8 cellular contexts compared by ENCODE assay signal in the genomic region with DNA sequence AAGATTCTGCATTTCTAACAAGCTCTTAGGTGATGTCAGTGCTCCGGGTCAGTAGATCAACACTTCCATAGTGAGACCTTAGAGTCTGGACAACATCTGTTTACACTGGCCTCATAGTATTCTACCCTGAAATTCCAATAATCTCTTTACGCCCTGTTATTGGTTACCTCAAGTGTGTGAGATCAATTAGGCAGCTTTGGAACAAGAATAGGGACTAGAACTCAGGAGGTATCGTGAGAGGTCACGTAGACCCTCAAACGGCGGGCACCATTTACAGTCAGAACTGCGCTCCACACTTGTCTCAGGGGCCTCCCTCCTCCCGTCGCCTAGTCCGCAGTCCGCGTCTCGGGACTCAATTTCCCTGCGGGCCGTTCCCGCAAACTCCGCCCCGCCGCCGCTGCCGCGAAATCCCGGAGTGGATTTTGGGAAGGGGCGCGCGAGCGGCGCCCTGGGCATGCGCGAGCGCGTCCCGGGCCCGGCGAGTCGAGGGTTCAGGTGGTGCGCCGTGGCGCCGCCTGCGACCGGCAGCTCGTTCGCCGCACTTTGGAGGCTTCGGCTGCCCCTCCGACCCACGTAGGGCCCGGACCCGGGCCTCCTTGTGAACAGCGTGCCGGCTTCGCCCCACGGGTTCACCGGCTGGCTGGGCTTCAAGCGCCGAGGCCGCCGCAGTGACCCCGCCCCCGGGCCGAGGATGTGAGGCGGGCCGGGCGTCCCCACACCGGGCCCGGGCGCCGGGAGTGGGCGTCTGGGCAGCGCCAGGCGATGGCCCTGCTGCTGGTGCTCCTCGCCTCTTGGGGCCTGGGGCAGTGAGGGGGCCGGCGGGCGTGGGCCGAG. TPM values are rescaled to one million over a fixed set of nuclear protein-coding genes. Genes with fewer than 3 reads are reported as not detected.
DNase-seq lines count a peak whose midpoint lies in the region; ATAC-seq and TF ChIP-seq lines count a peak whose summit lies in the region.

A gene with protein sequence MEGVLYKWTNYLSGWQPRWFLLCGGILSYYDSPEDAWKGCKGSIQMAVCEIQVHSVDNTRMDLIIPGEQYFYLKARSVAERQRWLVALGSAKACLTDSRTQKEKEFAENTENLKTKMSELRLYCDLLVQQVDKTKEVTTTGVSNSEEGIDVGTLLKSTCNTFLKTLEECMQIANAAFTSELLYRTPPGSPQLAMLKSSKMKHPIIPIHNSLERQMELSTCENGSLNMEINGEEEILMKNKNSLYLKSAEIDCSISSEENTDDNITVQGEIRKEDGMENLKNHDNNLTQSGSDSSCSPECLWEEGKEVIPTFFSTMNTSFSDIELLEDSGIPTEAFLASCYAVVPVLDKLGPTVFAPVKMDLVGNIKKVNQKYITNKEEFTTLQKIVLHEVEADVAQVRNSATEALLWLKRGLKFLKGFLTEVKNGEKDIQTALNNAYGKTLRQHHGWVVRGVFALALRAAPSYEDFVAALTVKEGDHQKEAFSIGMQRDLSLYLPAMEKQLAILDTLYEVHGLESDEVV (plus strand): TSS at position 498 of the 834 bp plus-strand sequence. CDS start 351 bp downstream, outside the sequence.

- WGBS in liver: under 1% methylated on average over 77 of the region's 77 CpGs

- H3K27ac ChIP-seq in BLaER1 (peak within 1 kb of the TSS; percentile 79), liver (ENCODE audit: low read depth in 1 of 2, low read length in 2 of 2) (peak within 1 kb of the TSS; percentile 83 to 84)

- H3K27me3 ChIP-seq in BLaER1 (no peaks in the 10 kb centered on the region), liver (ENCODE audit: control insufficient read depth in 4 of 4, insufficient read depth in 4 of 4, low read length in 3 of 4) (no peaks in the 10 kb centered on the region)

- peak; percentile 33 for ATAC-seq in HG03378 (IDR thresholded peaks at IDR 0.05; ENCODE audit: unreplicated experiment)

- no peaks in the 10 kb centered on the region for H3K9me3 Mint-ChIP-seq in dendritic cell treated with granulocyte-macrophage colony-stimulating factor and Interleukin-4, amounts not matched to agents 40 ng/mL and 50 ng/mL, for 4 days

- peak; percentile 72 for DNase-seq in NCI-H446 treated with DMSO at 0.1 percent for 48 hours (lab: John Stamatoyannopoulos, UW)
- peak; percentile 80 to 81 for DNase-seq in activated CD4-positive, alpha-beta T cell treated with anti-CD3 and anti-CD28 coated beads, Interleukin-2, amount 50 U/mL, for 4 hours
- peak; percentile 92 to 95 for DNase-seq in stimulated activated CD4-positive, alpha-beta T cell treated with anti-CD3 and anti-CD28 coated beads, Interleukin-2, amount 100 ng/mL, for 48 hours

- peak within 1 kb of the TSS; percentile 88 for H3K4me2 ChIP-seq in BLaER1

- peaks cover 28% of the 10 kb centered on the region for H3K4me1 Mint-ChIP-seq in dendritic cell treated with granulocyte-macrophage colony-stimulating factor and Interleukin-4, amounts not matched to agents 40 ng/mL and 50 ng/mL, for 4 days (ENCODE audit: low read depth)

- peak in 1 of 2 donors; percentile 14 for TF ChIP-seq RAD21 in liver (IDR thresholded peaks at IDR 0.05)

- peak within 1 kb of the TSS; percentile 84 for H3K27ac Mint-ChIP-seq in dendritic cell treated with granulocyte-macrophage colony-stimulating factor and Interleukin-4, amounts not matched to agents 40 ng/mL and 50 ng/mL, for 4 days

- H4K20me1 ChIP-seq in BLaER1: peaks cover 40% of the 10 kb centered on the region

- TF ChIP-seq POLR2A in GM19193 (IDR thresholded peaks at IDR 0.05; ENCODE audit: extremely low read depth, insufficient read depth, insufficient read length): peak; percentile 64

- H3K9ac ChIP-seq in BLaER1: peak within 1 kb of the TSS; percentile 86
- peak within 1 kb of the TSS; percentile 72 to 88 for H3K9ac ChIP-seq in liver (ENCODE audit: low read depth in 1 of 2, low read length in 2 of 2)

- no peaks in the 10 kb centered on the region for H3K9me3 ChIP-seq in BLaER1
- H3K9me3 ChIP-seq in liver (ENCODE audit: control insufficient read depth in 4 of 4, low read length in 3 of 4): no peaks in the 10 kb centered on the region

- H3K36me3 Mint-ChIP-seq in dendritic cell treated with granulocyte-macrophage colony-stimulating factor and Interleukin-4, amounts not matched to agents 40 ng/mL and 50 ng/mL, for 4 days (ENCODE audit: low read depth): peaks cover 7% of the 10 kb centered on the region

- intact Hi-C loops in dendritic cell treated with granulocyte-macrophage colony-stimulating factor and Interleukin-4, amounts not matched to agents 40 ng/mL and 50 ng/mL, for 4 days (cut with micrococcal nuclease): loop anchor here (2.0 kb wide), 1 partner anchor 39 kb away; the partner anchor contains the start of gene SCRN1

- H3K4me3 Mint-ChIP-seq in dendritic cell treated with granulocyte-macrophage colony-stimulating factor and Interleukin-4, amounts not matched to agents 40 ng/mL and 50 ng/mL, for 4 days: peak within 1 kb of the TSS; percentile 87

- TF ChIP-seq CTCF in liver (IDR thresholded peaks at IDR 0.05; ENCODE audit: low read depth, low read length, missing input control): no peak

- no peaks in the 10 kb centered on the region for H3K27me3 Mint-ChIP-seq in dendritic cell treated with granulocyte-macrophage colony-stimulating factor and Interleukin-4, amounts not matched to agents 40 ng/mL and 50 ng/mL, for 4 days

- H3K4me1 ChIP-seq in BLaER1: peaks cover 68% of the 10 kb centered on the region
- peaks cover 3 to 36% (median 27%) of the 10 kb centered on the region in 4 donors for H3K4me1 ChIP-seq in liver (ENCODE audit: control insufficient read depth in 4 of 4, insufficient read depth in 4 of 4, low read length in 3 of 4)

- no peaks in the 10 kb centered on the region; the same call in 1 of the 2 replicates for H3K36me3 ChIP-seq in BLaER1
- no peaks in the 10 kb centered on the region for H3K36me3 ChIP-seq in liver (ENCODE audit: control insufficient read depth in 4 of 4, insufficient read depth in 3 of 4, low read depth in 1 of 4, low read length in 3 of 4)

- H3K4me3 ChIP-seq in BLaER1 (peak within 1 kb of the TSS; percentile 92), liver (ENCODE audit: low read depth in 1 of 3, low read length in 3 of 3) (peak within 1 kb of the TSS; percentile 89 to 99 (median 90))

TF ChIP-seq in liver, 16 proteins besides CTCF, POLR2A, EP300 and RAD21:
- TF ChIP-seq JUND (IDR thresholded peaks at IDR 0.05): peak in 1 of 2 donors; percentile 9
- peak in 1 of 2 donors; percentile 33 for TF ChIP-seq EGR1 (IDR thresholded peaks at IDR 0.05; ENCODE audit: low read depth in 2 of 2)
- TF ChIP-seq GABPA (IDR thresholded peaks at IDR 0.05 in 1 of 2, conservative IDR thresholded peaks at IDR 0.05 in 1 of 2): peak in 1 of 2 donors; percentile 33
- TF ChIP-seq SP1 (IDR thresholded peaks at IDR 0.05): peak; percentile 65
- no peak for TF ChIP-seq FOXA1 (IDR thresholded peaks at IDR 0.05)
- peak; percentile 68 for TF ChIP-seq YY1 (IDR thresholded peaks at IDR 0.05)
- TF ChIP-seq FOXA2 (IDR thresholded peaks at IDR 0.05): no peak
- TF ChIP-seq, protein P1, sequence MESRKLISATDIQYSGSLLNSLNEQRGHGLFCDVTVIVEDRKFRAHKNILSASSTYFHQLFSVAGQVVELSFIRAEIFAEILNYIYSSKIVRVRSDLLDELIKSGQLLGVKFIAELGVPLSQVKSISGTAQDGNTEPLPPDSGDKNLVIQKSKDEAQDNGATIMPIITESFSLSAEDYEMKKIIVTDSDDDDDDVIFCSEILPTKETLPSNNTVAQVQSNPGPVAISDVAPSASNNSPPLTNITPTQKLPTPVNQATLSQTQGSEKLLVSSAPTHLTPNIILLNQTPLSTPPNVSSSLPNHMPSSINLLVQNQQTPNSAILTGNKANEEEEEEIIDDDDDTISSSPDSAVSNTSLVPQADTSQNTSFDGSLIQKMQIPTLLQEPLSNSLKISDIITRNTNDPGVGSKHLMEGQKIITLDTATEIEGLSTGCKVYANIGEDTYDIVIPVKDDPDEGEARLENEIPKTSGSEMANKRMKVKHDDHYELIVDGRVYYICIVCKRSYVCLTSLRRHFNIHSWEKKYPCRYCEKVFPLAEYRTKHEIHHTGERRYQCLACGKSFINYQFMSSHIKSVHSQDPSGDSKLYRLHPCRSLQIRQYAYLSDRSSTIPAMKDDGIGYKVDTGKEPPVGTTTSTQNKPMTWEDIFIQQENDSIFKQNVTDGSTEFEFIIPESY (IDR thresholded peaks at IDR 0.05): no peak
- TF ChIP-seq MAX (IDR thresholded peaks at IDR 0.05): peak; percentile 15
- peak in 1 of 2 donors; percentile 45 for TF ChIP-seq HNF4A (conservative IDR thresholded peaks at IDR 0.05)
- peak; percentile 13 for TF ChIP-seq NR2F2 (IDR thresholded peaks at IDR 0.05)
- peak; percentile 40 for TF ChIP-seq TAF1 (conservative IDR thresholded peaks at IDR 0.05)
- TF ChIP-seq REST (IDR thresholded peaks at IDR 0.05): peak; percentile 35

RNA-seq across cellular contexts. Expression of the gene that starts here (rescaled TPM):
- total RNA-seq in liver: 1 to 10 TPM; 3.0 to 5.4 TPM
- 1 to 10 TPM; 1.0 to 1.8 TPM for polyA plus RNA-seq in liver

Comparison
In these comparisons a context has a peak if more than half of its experiments do, and no peak if none do; other contexts are left out.
1. Peak in every context shown above with its lines: DNase-seq, ATAC-seq, H3K4me3 ChIP-seq and H3K27ac ChIP-seq.